1 cellular context compared by ENCODE assay signal in the genomic region with DNA sequence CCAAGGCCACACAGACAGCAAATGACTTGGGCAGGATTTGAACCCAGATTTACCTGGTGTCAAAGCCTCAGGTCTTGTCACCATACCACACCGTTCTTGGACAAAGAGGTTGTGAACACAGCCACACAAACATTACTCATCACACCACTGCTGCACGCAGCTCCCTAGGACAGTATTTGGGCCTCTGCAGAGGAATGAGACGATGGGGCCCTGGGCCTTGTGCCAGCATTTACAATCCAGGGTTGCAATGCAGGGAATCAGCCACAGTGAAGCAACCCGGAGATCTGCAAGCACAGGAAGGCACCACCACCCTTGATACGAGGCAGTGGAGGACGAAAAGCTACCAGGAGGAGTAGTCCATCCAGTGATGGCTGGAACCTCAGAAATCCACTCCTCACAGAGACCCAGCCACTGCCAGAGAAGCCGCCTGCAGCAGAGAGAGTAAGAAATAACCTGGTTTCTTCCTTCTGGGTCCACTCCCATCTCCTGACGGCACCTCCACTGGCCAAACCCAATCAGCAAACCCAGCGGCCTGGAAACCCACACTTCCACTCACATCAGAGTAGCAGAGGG.
TF ChIP-seq lines count a peak whose summit lies in the region.

No MANE protein-coding gene starts in this region.

TF ChIP-seq in IMR-90, 13 proteins besides CTCF, POLR2A, EP300 and RAD21 (continued from another document):
- TF ChIP-seq, protein P1, sequence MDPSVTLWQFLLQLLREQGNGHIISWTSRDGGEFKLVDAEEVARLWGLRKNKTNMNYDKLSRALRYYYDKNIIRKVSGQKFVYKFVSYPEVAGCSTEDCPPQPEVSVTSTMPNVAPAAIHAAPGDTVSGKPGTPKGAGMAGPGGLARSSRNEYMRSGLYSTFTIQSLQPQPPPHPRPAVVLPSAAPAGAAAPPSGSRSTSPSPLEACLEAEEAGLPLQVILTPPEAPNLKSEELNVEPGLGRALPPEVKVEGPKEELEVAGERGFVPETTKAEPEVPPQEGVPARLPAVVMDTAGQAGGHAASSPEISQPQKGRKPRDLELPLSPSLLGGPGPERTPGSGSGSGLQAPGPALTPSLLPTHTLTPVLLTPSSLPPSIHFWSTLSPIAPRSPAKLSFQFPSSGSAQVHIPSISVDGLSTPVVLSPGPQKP (IDR thresholded peaks at IDR 0.05; ENCODE audit: borderline replicate concordance, low read depth, low read length), result no peak
- peak; percentile 56 for TF ChIP-seq MAZ (IDR thresholded peaks at IDR 0.05; ENCODE audit: borderline replicate concordance, low read depth, low read length)
- no peak for TF ChIP-seq RCOR1 (IDR thresholded peaks at IDR 0.05; ENCODE audit: insufficient replicate concordance, low read length)
- TF ChIP-seq BHLHE40 (IDR thresholded peaks at IDR 0.05; ENCODE audit: low read depth, low read length), result 0 out of 2 replicates have a peak, but pooled peaks have one; percentile 23
- TF ChIP-seq, protein P2, sequence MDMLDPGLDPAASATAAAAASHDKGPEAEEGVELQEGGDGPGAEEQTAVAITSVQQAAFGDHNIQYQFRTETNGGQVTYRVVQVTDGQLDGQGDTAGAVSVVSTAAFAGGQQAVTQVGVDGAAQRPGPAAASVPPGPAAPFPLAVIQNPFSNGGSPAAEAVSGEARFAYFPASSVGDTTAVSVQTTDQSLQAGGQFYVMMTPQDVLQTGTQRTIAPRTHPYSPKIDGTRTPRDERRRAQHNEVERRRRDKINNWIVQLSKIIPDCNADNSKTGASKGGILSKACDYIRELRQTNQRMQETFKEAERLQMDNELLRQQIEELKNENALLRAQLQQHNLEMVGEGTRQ (IDR thresholded peaks at IDR 0.05; ENCODE audit: low read depth, low read length), result no peak
- TF ChIP-seq NFE2L2 (IDR thresholded peaks at IDR 0.05; ENCODE audit: low read depth, low read length), result no peak
- no peak for TF ChIP-seq RFX5 (IDR thresholded peaks at IDR 0.05; ENCODE audit: low read depth, low read length)
- TF ChIP-seq CEBPB (IDR thresholded peaks at IDR 0.05; ENCODE audit: low read depth, low read length), result peak; percentile 92
